In the genomic region with DNA sequence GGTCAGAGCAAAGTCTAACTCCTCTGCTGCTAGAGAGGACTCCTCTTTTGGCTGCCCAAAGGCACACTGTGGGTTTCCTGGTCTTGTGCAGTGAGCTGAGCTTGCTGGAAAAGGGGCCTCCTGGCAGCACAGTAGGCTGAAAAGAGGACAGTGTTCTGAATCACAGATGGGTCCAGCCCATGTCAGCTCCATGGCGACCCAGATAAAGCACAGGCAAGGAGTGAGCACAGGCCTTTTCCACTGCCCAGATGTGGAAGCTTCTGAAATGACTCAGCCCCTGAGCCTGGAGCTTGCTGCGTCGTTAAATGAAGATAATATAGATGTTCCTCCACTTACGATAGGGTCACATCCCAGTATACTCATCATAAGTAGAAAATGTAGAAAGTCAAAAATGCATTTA, we compare ENCODE assay signal across 24 cellular contexts. TPM values are rescaled to one million over a fixed set of nuclear protein-coding genes. Genes with fewer than 3 reads are reported as not detected.
A peak's percentile ranks its signal among the peaks of the same experiment; 100 is the strongest.
DNase-seq lines count a peak whose midpoint lies in the region; ATAC-seq and TF ChIP-seq lines count a peak whose summit lies in the region.
"Had no signal": no experiment of that assay in that cellular context is flagged by ENCODE, and none has a peak within 500 bp of the region (broad histone marks: within the 10 kb centered on the region; RNA-seq: fewer than 3 reads in every experiment).

No MANE protein-coding gene starts in this region.

- ATAC-seq in heart right ventricle (peak in 6 of 8 donors; percentile 28 to 72 (median 53)), HG03354 (IDR thresholded peaks at IDR 0.05; ENCODE audit: poor library complexity, severe bottlenecking, unreplicated experiment) (no peak)
- ATAC-seq: activated naive CD8-positive, alpha-beta T cell treated with anti-CD3 and anti-CD28 coated beads, Interleukin-2, amount 50 U/mL, for 24 hours; naive thymus-derived CD4-positive, alpha-beta T cell had no signal

- H3K4me1 ChIP-seq in heart right ventricle: no peaks in the 10 kb centered on the region
- no peaks in the 10 kb centered on the region for H3K4me1 ChIP-seq in left ventricle myocardium inferior
- no peaks in the 10 kb centered on the region for H3K4me1 ChIP-seq in SJCRH30
- H3K4me1 ChIP-seq: breast epithelium, stomach, transverse colon had no signal

- H3K4me3 ChIP-seq in heart right ventricle (no peak overlapping the region), left ventricle myocardium inferior (no peak overlapping the region), fibroblast of villous mesenchyme (ENCODE audit: low read depth, low read length) (no peak overlapping the region), SJCRH30 (no peak overlapping the region)
- H3K4me3 ChIP-seq: breast epithelium, stomach, transverse colon had no signal

- H3K9me3 ChIP-seq in heart right ventricle: no peaks in the 10 kb centered on the region
- no peaks in the 10 kb centered on the region for H3K9me3 ChIP-seq in left ventricle myocardium inferior (replicated peaks)
- H3K9me3 ChIP-seq in SJCRH30 (replicated peaks): no peaks in the 10 kb centered on the region
- H3K9me3 ChIP-seq: breast epithelium, stomach, transverse colon had no signal

- intact Hi-C loops in heart right ventricle (cut with DNase I): no loop called here
- intact Hi-C loops in left ventricle myocardium inferior (cut with micrococcal nuclease): no loop called here

- TF ChIP-seq CTCF in heart right ventricle (IDR thresholded peaks at IDR 0.05): no peak
- TF ChIP-seq CTCF in left ventricle myocardium inferior (IDR thresholded peaks at IDR 0.05; ENCODE audit: borderline replicate concordance): no peak
- TF ChIP-seq CTCF in fibroblast of villous mesenchyme (IDR thresholded peaks at IDR 0.05; ENCODE audit: insufficient read depth, low read depth, low read length): no peak

- H3K36me3 ChIP-seq in heart right ventricle (peaks cover 0 to 98% (median 5%) of the 10 kb centered on the region in 9 donors), left ventricle myocardium inferior (peaks cover 82% of the 10 kb centered on the region), SJCRH30 (no peaks in the 10 kb centered on the region)

- H3K27me3 ChIP-seq in heart right ventricle (no peaks in the 10 kb centered on the region), left ventricle myocardium inferior (ENCODE audit: low read depth) (no peaks in the 10 kb centered on the region), SJCRH30 (no peaks in the 10 kb centered on the region)
- H3K27me3 ChIP-seq: breast epithelium, stomach, transverse colon had no signal

- H3K27ac ChIP-seq in heart right ventricle (no peak overlapping the region), left ventricle myocardium inferior (replicated peaks) (no peak overlapping the region), SJCRH30 (no peak overlapping the region)
- H3K27ac ChIP-seq: breast epithelium, KMS-11, stomach, transverse colon had no signal

- DNase-seq in heart right ventricle (no peak), left ventricle myocardium inferior (no peak), amniotic epithelial cell (ENCODE audit: low read depth) (peak; percentile 60), fibroblast of villous mesenchyme (ENCODE audit: low read depth) (peak; percentile 50), inferior parietal cortex (ENCODE audit: extremely low spot score) (no peak), NCI-H748 (lab: John Stamatoyannopoulos, UW; ENCODE audit: unreplicated experiment) (no peak), SJCRH30 (no peak)
- DNase-seq: activated CD4-positive, alpha-beta T cell treated with anti-CD3 and anti-CD28 coated beads, Interleukin-2, amount 50 U/mL, for 48 hours; activated effector memory CD4-positive, alpha-beta T cell treated with Interleukin-2 at 50 U/mL for 16 hours; activated naive CD8-positive, alpha-beta T cell treated with anti-CD3 and anti-CD28 coated beads, Interleukin-2, amount 50 U/mL, for 24 hours; C1 segment of cervical spinal cord; kidney glomerular epithelial cell; naive thymus-derived CD4-positive, alpha-beta T cell; NCI-H146; NCI-H2171 treated with DMSO at 0.1 percent for 48 hours; NCI-H69; RPMI8226; stimulated activated CD4-positive, alpha-beta T cell treated with anti-CD3 and anti-CD28 coated beads, Interleukin-12 subunit alpha, Interleukin-12 subunit beta, amount 100 ng/mL, for 4 hours; stimulated activated CD4-positive, alpha-beta T cell treated with anti-CD3 and anti-CD28 coated beads, Interleukin-4, amount 100 ng/mL, for 4 hours; stomach; transverse colon had no signal

- 64% methylated on average over 4 of the region's 4 CpGs for WGBS in heart right ventricle, 2 donors

RNA-seq across cellular contexts. Expression of a gene that starts 8.1 kb away (rescaled TPM):
- total RNA-seq in heart right ventricle: 1 to 10 TPM; 1.4 to 4.6 (median 2.9) TPM
- polyA plus RNA-seq in heart right ventricle: 1 to 10 TPM in 1 of 2 donors, under 1 TPM in 1; 0.75 to 9.6 TPM
- 2.4 TPM for total RNA-seq in left ventricle myocardium inferior
- 3.0 and 3.9 TPM in 2 replicates for total RNA-seq in fibroblast of villous mesenchyme
- total RNA-seq in SJCRH30 (2014; rRNA removed; shearing (Covaris generic)): 0.73 and 1.5 TPM in 2 replicates

Comparison
In these comparisons a context has a peak if more than half of its experiments do, and no peak if none do; other contexts are left out.
1. DNase-seq: peak in amniotic epithelial cell (single experiment) and fibroblast of villous mesenchyme (single experiment); none in heart right ventricle (0 of 2), left ventricle myocardium inferior (single experiment), inferior parietal cortex (single experiment), NCI-H748 (single experiment) and SJCRH30 (0 of 2).